In genomic region chr1:62235576-62235975, GRCh38 we compare ENCODE assay signal across 20 cellular contexts. TPM values are rescaled to one million over a fixed set of nuclear protein-coding genes. Genes with fewer than 3 reads are reported as not detected.
"Had no signal": no experiment of that assay in that cellular context is flagged by ENCODE, and none has a peak within 500 bp of the region (broad histone marks: within the 10 kb centered on the region; RNA-seq: fewer than 3 reads in every experiment).

No MANE protein-coding gene starts in this region.

- H3K27me3 ChIP-seq: colonic mucosa had no signal

- FAIRE-seq: islet of Langerhans, urothelium cell line had no signal

- H3K4me1 ChIP-seq: colonic mucosa had no signal

- H3K36me3 ChIP-seq: colonic mucosa had no signal

- DNase-seq: colonic mucosa; dermis blood vessel endothelial cell; erythroblast; foreskin melanocyte; head of caudate nucleus; hypothalamus; mammary epithelial cell; naive thymus-derived CD8-positive, alpha-beta T cell; stimulated activated CD4-positive, alpha-beta T cell treated with anti-CD3 and anti-CD28 coated beads, Interleukin-12 subunit alpha, Interleukin-12 subunit beta, amount 100 ng/mL, for 4 hours; stimulated activated CD4-positive, alpha-beta T cell treated with anti-CD3 and anti-CD28 coated beads, Interleukin-2, amount 100 ng/mL, for 48 hours; stimulated activated naive CD4-positive, alpha-beta T cell treated with Interleukin-2 at 50 U/mL for 16 hours; trophoblast cell had no signal

- H3K4me3 Mint-ChIP-seq: naive thymus-derived CD8-positive, alpha-beta T cell; neural crest cell had no signal

- H3K4me1 Mint-ChIP-seq: naive thymus-derived CD8-positive, alpha-beta T cell had no signal

- ATAC-seq: left lobe of liver; naive thymus-derived CD8-positive, alpha-beta T cell; sciatic nerve had no signal

- H3K9me3 Mint-ChIP-seq: naive thymus-derived CD8-positive, alpha-beta T cell; neural crest cell had no signal

- H3K9me3 ChIP-seq: colonic mucosa had no signal

- H3K4me3 ChIP-seq: colonic mucosa, skin epidermis had no signal

- H3K27ac ChIP-seq: colonic mucosa, skin epidermis had no signal

RNA-seq across cellular contexts. Expression of gene L1TD1, which starts 40.9 kb away (rescaled TPM):
- total RNA-seq: dermis blood vessel endothelial cell; naive thymus-derived CD8-positive, alpha-beta T cell; osteocyte; pulmonary artery endothelial cell had no signal
- polyA plus RNA-seq: naive thymus-derived CD8-positive, alpha-beta T cell had no signal
